ENCODE assay signal across 8 cellular contexts in genomic region chr12:11170810-11171144, GRCh38. TPM values are rescaled to one million over a fixed set of nuclear protein-coding genes. Genes with fewer than 3 reads are reported as not detected.
DNase-seq lines count a peak whose midpoint lies in the region; ATAC-seq and TF ChIP-seq lines count a peak whose summit lies in the region.

No MANE protein-coding gene starts in this region.

- ATAC-seq in esophagus mucosa (no peak), HG03045 (IDR thresholded peaks at IDR 0.05; ENCODE audit: unreplicated experiment) (no peak)

- H3K27ac ChIP-seq in SK-N-MC = no peak overlapping the region
- H3K27ac ChIP-seq in rectal smooth muscle tissue (ENCODE audit: low read depth, low read length) = peak overlapping the region; percentile 93

- TF ChIP-seq CTCF in GM06990 (IDR thresholded peaks at IDR 0.05; ENCODE audit: insufficient read depth, low read length, poor library complexity, severe bottlenecking) (no peak), fibroblast of mammary gland (conservative IDR thresholded peaks at IDR 0.05; ENCODE audit: control insufficient read depth, insufficient read depth, low read depth, low read length) (no peak), GM13976 (IDR thresholded peaks at IDR 0.05; ENCODE audit: borderline replicate concordance, control extremely low read depth, extremely low read depth, insufficient read depth, missing control alignments) (no peak)

- DNase-seq in GM06990 (ENCODE audit: extremely low read depth, insufficient read length) (no peak), SK-N-MC (ENCODE audit: low read depth, low spot score) (peak; percentile 71), fibroblast of mammary gland (ENCODE audit: low read depth) (no peak), GM13976 (ENCODE audit: low spot score) (no peak), middle frontal gyrus (ENCODE audit: extremely low spot score, low spot score) (no peak)

- peaks cover 2% of the 10 kb centered on the region for H3K36me3 ChIP-seq in GM06990 (ENCODE audit: control insufficient read depth, insufficient read depth, low read length)
- peaks cover 46% of the 10 kb centered on the region for H3K36me3 ChIP-seq in SK-N-MC (ENCODE audit: insufficient read depth, low read length)
- no peaks in the 10 kb centered on the region for H3K36me3 ChIP-seq in rectal smooth muscle tissue (ENCODE audit: control insufficient read depth, insufficient read depth, low read length)

- peaks cover 19% of the 10 kb centered on the region for H3K4me1 ChIP-seq in rectal smooth muscle tissue (ENCODE audit: control insufficient read depth, insufficient read depth, low read length)

- H3K4me3 ChIP-seq in GM06990 (replicated peaks; ENCODE audit: low read depth, low read length) = peak overlapping the region; percentile 90
- peak overlapping the region; percentile 84 for H3K4me3 ChIP-seq in SK-N-MC
- peak overlapping the region; percentile 89 for H3K4me3 ChIP-seq in fibroblast of mammary gland (ENCODE audit: control insufficient read depth, low read depth, low read length)
- H3K4me3 ChIP-seq in rectal smooth muscle tissue (ENCODE audit: low read length) = peak overlapping the region; percentile 95

- no peaks in the 10 kb centered on the region for H3K27me3 ChIP-seq in GM06990 (replicated peaks; ENCODE audit: control insufficient read depth, insufficient read depth, low read length)
- H3K27me3 ChIP-seq in rectal smooth muscle tissue (ENCODE audit: control insufficient read depth, insufficient read depth, low read length) = no peaks in the 10 kb centered on the region

- H3K9me3 ChIP-seq in SK-N-MC (ENCODE audit: low read depth, low read length) = no peaks in the 10 kb centered on the region

- in situ Hi-C loops in GM13976 (cut with MboI; ENCODE audit: low sequenced_read_pairs, unreplicated experiment) = no loop called here

- H3K9ac ChIP-seq in SK-N-MC (ENCODE audit: insufficient read length) (peak overlapping the region; percentile 87), rectal smooth muscle tissue (ENCODE audit: low read length) (peak overlapping the region; percentile 81)

RNA-seq across cellular contexts. Expression of gene SMIM10L1, which starts 0.2 kb away (rescaled TPM):
- 4.0 TPM for total RNA-seq in esophagus mucosa

RNA-seq across cellular contexts. Expression of gene TAS2R42, which starts 16.0 kb away (rescaled TPM):
- not detected for total RNA-seq in esophagus mucosa

RNA-seq across cellular contexts. Expression of gene TAS2R30, which starts 36.3 kb away (rescaled TPM):
- total RNA-seq in esophagus mucosa = 1.1 TPM
